ENCODE assay signal across 18 cellular contexts in genomic region chrX:133638285-133638684, GRCh38.
DNase-seq lines count a peak whose midpoint lies in the region; TF ChIP-seq lines count a peak whose summit lies in the region.
"Had no signal": no experiment of that assay in that cellular context is flagged by ENCODE, and none has a peak within 500 bp of the region (broad histone marks: within the 10 kb centered on the region; RNA-seq: fewer than 3 reads in every experiment).

No MANE protein-coding gene starts in this region.

- no peaks in the 10 kb centered on the region for H3K36me3 ChIP-seq in PC-9 (ENCODE audit: low read depth)
- H3K36me3 ChIP-seq: lower lobe of right lung, ovary, right lobe of liver, tibial artery had no signal

- no peaks in the 10 kb centered on the region for H3K36me3 Mint-ChIP-seq in activated CD4-positive, alpha-beta memory T cell treated with anti-CD3 and anti-CD28 coated beads, Interleukin-2, amount 10 ng/mL, durations not matched to agents 7 days and 5 days (ENCODE audit: low read depth)

- no peak overlapping the region for H2AFZ ChIP-seq in PC-9

- intact Hi-C loops in PC-9 (cut with micrococcal nuclease; ENCODE audit: unreplicated experiment): no loop called here

- no TSS peak for BruUV-seq in PC-9 (replicated peaks; lab: Mats Ljungman, UMichigan)

- POLR2A ChIA-PET in PC-9 (lab: Charles Lee; ENCODE audit: unreplicated experiment): no interaction called here
- POLR2A ChIA-PET in activated CD4-positive, alpha-beta memory T cell treated with anti-CD3 and anti-CD28 coated beads, Interleukin-2, amount 10 ng/mL, durations not matched to agents 7 days and 5 days (lab: Charles Lee): no interaction called here

- no peaks in the 10 kb centered on the region for H3K9me3 Mint-ChIP-seq in activated CD4-positive, alpha-beta memory T cell treated with anti-CD3 and anti-CD28 coated beads, Interleukin-2, amount 10 ng/mL, durations not matched to agents 7 days and 5 days
- H3K9me3 Mint-ChIP-seq: effector memory CD8-positive, alpha-beta T cell had no signal

- CTCF ChIA-PET in PC-9 (lab: Charles Lee): no interaction called here
- CTCF ChIA-PET in activated CD4-positive, alpha-beta memory T cell treated with anti-CD3 and anti-CD28 coated beads, Interleukin-2, amount 10 ng/mL, durations not matched to agents 7 days and 5 days (lab: Charles Lee): no interaction called here

- DNase-seq in PC-9: peak; percentile 50 to 75
- DNase-seq in fibroblast of mammary gland (ENCODE audit: low read depth): peak; percentile 46
- peak; percentile 54 for DNase-seq in renal cortical epithelial cell (ENCODE audit: low read depth)
- DNase-seq in GM13976 (ENCODE audit: low spot score): no peak
- no peak for DNase-seq in activated CD4-positive, alpha-beta memory T cell treated with anti-CD3 and anti-CD28 coated beads, Interleukin-2, amount 10 ng/mL, durations not matched to agents 7 days and 5 days
- DNase-seq in SIG-M5 treated with dmso at 0.1 percent for 504 hours (lab: John Stamatoyannopoulos, UW; ENCODE audit: unreplicated experiment): no peak
- DNase-seq: activated naive CD4-positive, alpha-beta T cell treated with Interleukin-2 at 50 U/mL for 16 hours; activated T-cell treated with anti-CD3 and anti-CD28 coated beads for 4 hours; effector memory CD8-positive, alpha-beta T cell; lower lobe of right lung; MM.1S; NCI-H510A; ovary; right lobe of liver; SHP77; stimulated activated naive CD4-positive, alpha-beta T cell; tibial artery had no signal

- H3K4me1 Mint-ChIP-seq in activated CD4-positive, alpha-beta memory T cell treated with anti-CD3 and anti-CD28 coated beads, Interleukin-2, amount 10 ng/mL, durations not matched to agents 7 days and 5 days: no peaks in the 10 kb centered on the region

- peak overlapping the region; percentile 56 for H3K27ac ChIP-seq in PC-9
- H3K27ac ChIP-seq: lower lobe of right lung, ovary, right lobe of liver, tibial artery had no signal

- no peaks in the 10 kb centered on the region for H3K79me2 ChIP-seq in PC-9 (ENCODE audit: low read depth)

- no peak overlapping the region for H3K4me3 Mint-ChIP-seq in activated CD4-positive, alpha-beta memory T cell treated with anti-CD3 and anti-CD28 coated beads, Interleukin-2, amount 10 ng/mL, durations not matched to agents 7 days and 5 days
- H3K4me3 Mint-ChIP-seq: effector memory CD8-positive, alpha-beta T cell had no signal

- no peak overlapping the region for H3K27ac Mint-ChIP-seq in activated CD4-positive, alpha-beta memory T cell treated with anti-CD3 and anti-CD28 coated beads, Interleukin-2, amount 10 ng/mL, durations not matched to agents 7 days and 5 days
- H3K27ac Mint-ChIP-seq: effector memory CD8-positive, alpha-beta T cell had no signal

- H3K27me3 ChIP-seq in PC-9 (ENCODE audit: insufficient read depth, low read depth): no peaks in the 10 kb centered on the region
- H3K27me3 ChIP-seq: ovary, right lobe of liver, tibial artery had no signal

- H3K9me3 ChIP-seq in PC-9 (ENCODE audit: insufficient read depth, low read depth): no peaks in the 10 kb centered on the region
- H3K9me3 ChIP-seq: lower lobe of right lung, ovary, right lobe of liver, tibial artery had no signal

- peak overlapping the region; percentile 56 for H3K4me2 ChIP-seq in PC-9

- H3K4me3 ChIP-seq in PC-9 (0 out of 2 replicates have a peak overlapping the region, but pooled peaks have one; percentile 8), fibroblast of mammary gland (ENCODE audit: control insufficient read depth, low read depth, low read length) (no peak overlapping the region)
- H3K4me3 ChIP-seq: lower lobe of right lung, ovary, right lobe of liver, tibial artery had no signal

- H3K9me2 ChIP-seq in PC-9 (ENCODE audit: insufficient read depth): no peaks in the 10 kb centered on the region

- H3F3A ChIP-seq in PC-9 (ENCODE audit: insufficient read depth, low read depth): peaks cover 8% of the 10 kb centered on the region; the same call in 1 of the 2 replicates

- TF ChIP-seq CTCF in PC-9 (conservative IDR thresholded peaks at IDR 0.05): no peak
- TF ChIP-seq CTCF in fibroblast of mammary gland (conservative IDR thresholded peaks at IDR 0.05; ENCODE audit: control insufficient read depth, insufficient read depth, low read depth, low read length): no peak
- no peak for TF ChIP-seq CTCF in GM13976 (IDR thresholded peaks at IDR 0.05; ENCODE audit: borderline replicate concordance, control extremely low read depth, extremely low read depth, insufficient read depth, missing control alignments)

- in situ Hi-C loops in GM13976 (cut with MboI; ENCODE audit: low sequenced_read_pairs, unreplicated experiment): no loop called here

- TF ChIP-seq EP300 in Ishikawa (IDR thresholded peaks at IDR 0.05; ENCODE audit: borderline replicate concordance): 0 out of 2 replicates have a peak, but pooled peaks have one; percentile 11

- no peak for TF ChIP-seq RAD21 in Ishikawa (IDR thresholded peaks at IDR 0.05; ENCODE audit: low read depth)

- H3K27me3 Mint-ChIP-seq in activated CD4-positive, alpha-beta memory T cell treated with anti-CD3 and anti-CD28 coated beads, Interleukin-2, amount 10 ng/mL, durations not matched to agents 7 days and 5 days: no peaks in the 10 kb centered on the region
- H3K27me3 Mint-ChIP-seq: effector memory CD8-positive, alpha-beta T cell had no signal

- peaks cover 30% of the 10 kb centered on the region for H3K4me1 ChIP-seq in PC-9 (replicated peaks; ENCODE audit: insufficient read depth)
- H3K4me1 ChIP-seq: lower lobe of right lung, right lobe of liver had no signal

- no peaks in the 10 kb centered on the region for H4K20me1 ChIP-seq in PC-9 (ENCODE audit: insufficient read depth)

TF ChIP-seq in Ishikawa, 13 proteins besides CTCF, POLR2A, EP300 and RAD21:
- TF ChIP-seq MAX (IDR thresholded peaks at IDR 0.05) (no peak), NFIC (IDR thresholded peaks at IDR 0.05) (peak; percentile 64)

Comparison
In these comparisons a context has a peak if more than half of its experiments do, and no peak if none do; other contexts are left out.
1. DNase-seq: peak in PC-9 (2 of 2), fibroblast of mammary gland (single experiment) and renal cortical epithelial cell (single experiment); none in GM13976 (single experiment), activated CD4-positive, alpha-beta memory T cell treated with anti-CD3 and anti-CD28 coated beads, Interleukin-2, amount 10 ng/mL, durations not matched to agents 7 days and 5 days (single experiment) and SIG-M5 treated with dmso at 0.1 percent for 504 hours (single experiment).